ENCODE assay signal across 28 cellular contexts in genomic region chr18:44514106-44514505, GRCh38.
"Had no signal": no experiment of that assay in that cellular context is flagged by ENCODE, and none has a peak within 500 bp of the region (broad histone marks: within the 10 kb centered on the region; RNA-seq: fewer than 3 reads in every experiment).

No MANE protein-coding gene starts in this region.

- H3K27me3 ChIP-seq: adrenal gland, body of pancreas, breast epithelium had no signal

- H3K4me3 ChIP-seq: adrenal gland, body of pancreas, breast epithelium, coronary artery, PC-9, SK-N-MC had no signal

- ATAC-seq: activated naive CD4-positive, alpha-beta T cell treated with anti-CD3 and anti-CD28 coated beads, Interleukin-2, amount 50 U/mL, for 72 hours; activated T-cell treated with anti-CD3 and anti-CD28 coated beads, Interleukin-2, amount 50 U/mL, for 4 hours; body of pancreas; T-cell; T-helper 17 cell had no signal

- H3K4me1 ChIP-seq: adrenal gland, body of pancreas, breast epithelium had no signal

- H3K27ac ChIP-seq: adrenal gland, body of pancreas, breast epithelium, coronary artery, KMS-11, PC-9, SK-N-MC, VCaP had no signal

- DNase-seq: activated B cell treated with CpG ODN at 0.5 μM for 24 hours; activated CD4-positive, alpha-beta memory T cell treated with anti-CD3 and anti-CD28 coated beads for 36 hours; activated CD4-positive, alpha-beta T cell treated with anti-CD3 and anti-CD28 coated beads for 4 hours; activated CD4-positive, alpha-beta T cell treated with anti-CD3 and anti-CD28 coated beads, Interleukin-2, amount 50 U/mL, for 1 hour; activated CD4-positive, CD25-positive, alpha-beta regulatory T cell treated with anti-CD3 and anti-CD28 coated beads, Interleukin-2, amount 50 U/mL, for 72 hours; activated CD8-positive, alpha-beta memory T cell treated with anti-CD3 and anti-CD28 coated beads, Interleukin-2, amount 50 U/mL, for 4 hours; activated gamma-delta T cell treated with Interleukin-2 at 50 U/mL for 16 hours; activated naive CD4-positive, alpha-beta T cell treated with anti-CD3 and anti-CD28 coated beads for 36 hours; activated T-cell treated with anti-CD3 and anti-CD28 coated beads for 4 hours; activated T-cell treated with anti-CD3 and anti-CD28 coated beads, Interleukin-2, amount 50 U/mL, for 4 hours; adrenal gland; body of pancreas; NCI-H1092; NCI-H1417 treated with DMSO at 0.1 percent for 48 hours; NCI-H1694 treated with DMSO at 0.1 percent for 48 hours; NCI-H2029; NCI-H345; NCI-H524 treated with DMSO at 0.1 percent for 48 hours; Right ventricle myocardium superior; T-cell; T-helper 17 cell had no signal

- H3K9me3 ChIP-seq: adrenal gland, body of pancreas, breast epithelium had no signal

- H3K36me3 ChIP-seq: adrenal gland, breast epithelium had no signal

- H3K9ac ChIP-seq: KMS-11 had no signal

- H3K4me2 ChIP-seq: KMS-11, PC-9 had no signal

- H2AFZ ChIP-seq: PC-9 had no signal
